In genomic region chr20:51631953-51632352, GRCh38 we compare ENCODE assay signal across 1 cellular context.
TF ChIP-seq lines count a peak whose summit lies in the region.

No MANE protein-coding gene starts in this region.

TF ChIP-seq in HCT116, 20 proteins besides CTCF, POLR2A, EP300 and RAD21 (continued from another document):
- no peak for TF ChIP-seq ZBTB33 (IDR thresholded peaks at IDR 0.05; ENCODE audit: extremely low read depth, insufficient replicate concordance, low read length)
- TF ChIP-seq POLR2AphosphoS5 (IDR thresholded peaks at IDR 0.05; ENCODE audit: low read depth, low read length) = no peak
- no peak for TF ChIP-seq MAX (IDR thresholded peaks at IDR 0.05)
- no peak for TF ChIP-seq EGR1 (IDR thresholded peaks at IDR 0.05; ENCODE audit: low read depth)
- TF ChIP-seq ATF3 (IDR thresholded peaks at IDR 0.05) = no peak
- no peak for TF ChIP-seq EZH2phosphoT487 (IDR thresholded peaks at IDR 0.05; ENCODE audit: borderline replicate concordance)
- no peak for TF ChIP-seq ZFX (IDR thresholded peaks at IDR 0.05)
- no peak for TF ChIP-seq REST (IDR thresholded peaks at IDR 0.05; ENCODE audit: low read depth)
- no peak for TF ChIP-seq SP1 (IDR thresholded peaks at IDR 0.05; ENCODE audit: low read depth)
- TF ChIP-seq CBX3 (IDR thresholded peaks at IDR 0.05; ENCODE audit: low read depth) = no peak
- no peak for TF ChIP-seq YY1 (IDR thresholded peaks at IDR 0.05; ENCODE audit: extremely low read depth, insufficient replicate concordance, low read depth, low read length)
